In genomic region chr1:145927073-145927886, GRCh38 we compare ENCODE assay signal across 1 cellular context.
TF ChIP-seq lines count a peak whose summit lies in the region.

TSS of gene RBM8A (minus strand) at chr1:145927484. CDS start at chr1:145927426, 58 bp downstream.

TF ChIP-seq in HepG2, 621 proteins besides CTCF, POLR2A, EP300 and RAD21 (continued from another document and continues in another):
- TF ChIP-seq, protein P1, sequence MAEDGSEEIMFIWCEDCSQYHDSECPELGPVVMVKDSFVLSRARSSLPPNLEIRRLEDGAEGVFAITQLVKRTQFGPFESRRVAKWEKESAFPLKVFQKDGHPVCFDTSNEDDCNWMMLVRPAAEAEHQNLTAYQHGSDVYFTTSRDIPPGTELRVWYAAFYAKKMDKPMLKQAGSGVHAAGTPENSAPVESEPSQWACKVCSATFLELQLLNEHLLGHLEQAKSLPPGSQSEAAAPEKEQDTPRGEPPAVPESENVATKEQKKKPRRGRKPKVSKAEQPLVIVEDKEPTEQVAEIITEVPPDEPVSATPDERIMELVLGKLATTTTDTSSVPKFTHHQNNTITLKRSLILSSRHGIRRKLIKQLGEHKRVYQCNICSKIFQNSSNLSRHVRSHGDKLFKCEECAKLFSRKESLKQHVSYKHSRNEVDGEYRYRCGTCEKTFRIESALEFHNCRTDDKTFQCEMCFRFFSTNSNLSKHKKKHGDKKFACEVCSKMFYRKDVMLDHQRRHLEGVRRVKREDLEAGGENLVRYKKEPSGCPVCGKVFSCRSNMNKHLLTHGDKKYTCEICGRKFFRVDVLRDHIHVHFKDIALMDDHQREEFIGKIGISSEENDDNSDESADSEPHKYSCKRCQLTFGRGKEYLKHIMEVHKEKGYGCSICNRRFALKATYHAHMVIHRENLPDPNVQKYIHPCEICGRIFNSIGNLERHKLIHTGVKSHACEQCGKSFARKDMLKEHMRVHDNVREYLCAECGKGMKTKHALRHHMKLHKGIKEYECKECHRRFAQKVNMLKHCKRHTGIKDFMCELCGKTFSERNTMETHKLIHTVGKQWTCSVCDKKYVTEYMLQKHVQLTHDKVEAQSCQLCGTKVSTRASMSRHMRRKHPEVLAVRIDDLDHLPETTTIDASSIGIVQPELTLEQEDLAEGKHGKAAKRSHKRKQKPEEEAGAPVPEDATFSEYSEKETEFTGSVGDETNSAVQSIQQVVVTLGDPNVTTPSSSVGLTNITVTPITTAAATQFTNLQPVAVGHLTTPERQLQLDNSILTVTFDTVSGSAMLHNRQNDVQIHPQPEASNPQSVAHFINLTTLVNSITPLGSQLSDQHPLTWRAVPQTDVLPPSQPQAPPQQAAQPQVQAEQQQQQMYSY (CRISPR knock-in tag; IDR thresholded peaks at IDR 0.05) = no peak
- peak; percentile 92 for TF ChIP-seq GABPB1 (CRISPR knock-in tag; IDR thresholded peaks at IDR 0.05)
- no peak for TF ChIP-seq HHEX (CRISPR knock-in tag; IDR thresholded peaks at IDR 0.05)
- TF ChIP-seq CEBPZ (IDR thresholded peaks at IDR 0.05; ENCODE audit: low read length) = no peak
- TF ChIP-seq, protein P2, sequence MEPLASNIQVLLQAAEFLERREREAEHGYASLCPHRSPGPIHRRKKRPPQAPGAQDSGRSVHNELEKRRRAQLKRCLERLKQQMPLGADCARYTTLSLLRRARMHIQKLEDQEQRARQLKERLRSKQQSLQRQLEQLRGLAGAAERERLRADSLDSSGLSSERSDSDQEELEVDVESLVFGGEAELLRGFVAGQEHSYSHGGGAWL (CRISPR knock-in tag; IDR thresholded peaks at IDR 0.05) = no peak; the same call in 1 of the 2 replicates
- TF ChIP-seq HMG20B (CRISPR knock-in tag; conservative IDR thresholded peaks at IDR 0.05) = no peak
- no peak for TF ChIP-seq ATF7 (IDR thresholded peaks at IDR 0.05)
- no peak for TF ChIP-seq ATF7 (CRISPR knock-in tag; IDR thresholded peaks at IDR 0.05)
- TF ChIP-seq ZSCAN12 (CRISPR knock-in tag; IDR thresholded peaks at IDR 0.05) = no peak
- peak; percentile 67; the same call in 1 of the 2 replicates for TF ChIP-seq ZNF792 (CRISPR knock-in tag; IDR thresholded peaks at IDR 0.05)
- TF ChIP-seq, protein P3, sequence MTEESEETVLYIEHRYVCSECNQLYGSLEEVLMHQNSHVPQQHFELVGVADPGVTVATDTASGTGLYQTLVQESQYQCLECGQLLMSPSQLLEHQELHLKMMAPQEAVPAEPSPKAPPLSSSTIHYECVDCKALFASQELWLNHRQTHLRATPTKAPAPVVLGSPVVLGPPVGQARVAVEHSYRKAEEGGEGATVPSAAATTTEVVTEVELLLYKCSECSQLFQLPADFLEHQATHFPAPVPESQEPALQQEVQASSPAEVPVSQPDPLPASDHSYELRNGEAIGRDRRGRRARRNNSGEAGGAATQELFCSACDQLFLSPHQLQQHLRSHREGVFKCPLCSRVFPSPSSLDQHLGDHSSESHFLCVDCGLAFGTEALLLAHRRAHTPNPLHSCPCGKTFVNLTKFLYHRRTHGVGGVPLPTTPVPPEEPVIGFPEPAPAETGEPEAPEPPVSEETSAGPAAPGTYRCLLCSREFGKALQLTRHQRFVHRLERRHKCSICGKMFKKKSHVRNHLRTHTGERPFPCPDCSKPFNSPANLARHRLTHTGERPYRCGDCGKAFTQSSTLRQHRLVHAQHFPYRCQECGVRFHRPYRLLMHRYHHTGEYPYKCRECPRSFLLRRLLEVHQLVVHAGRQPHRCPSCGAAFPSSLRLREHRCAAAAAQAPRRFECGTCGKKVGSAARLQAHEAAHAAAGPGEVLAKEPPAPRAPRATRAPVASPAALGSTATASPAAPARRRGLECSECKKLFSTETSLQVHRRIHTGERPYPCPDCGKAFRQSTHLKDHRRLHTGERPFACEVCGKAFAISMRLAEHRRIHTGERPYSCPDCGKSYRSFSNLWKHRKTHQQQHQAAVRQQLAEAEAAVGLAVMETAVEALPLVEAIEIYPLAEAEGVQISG (CRISPR knock-in tag; IDR thresholded peaks at IDR 0.05) = peak; percentile 84
- TF ChIP-seq ZNF589 (CRISPR knock-in tag; conservative IDR thresholded peaks at IDR 0.05) = 0 out of 2 replicates have a peak, but pooled peaks have one; percentile 60
- TF ChIP-seq SP1 (IDR thresholded peaks at IDR 0.05) = no peak
- peak; percentile 63; the same call in 1 of the 2 replicates for TF ChIP-seq SP1 (CRISPR knock-in tag; IDR thresholded peaks at IDR 0.05)
- TF ChIP-seq ARNT (IDR thresholded peaks at IDR 0.05) = no peak
- no peak for TF ChIP-seq RORA (CRISPR knock-in tag; IDR thresholded peaks at IDR 0.05)
- TF ChIP-seq, protein P4, sequence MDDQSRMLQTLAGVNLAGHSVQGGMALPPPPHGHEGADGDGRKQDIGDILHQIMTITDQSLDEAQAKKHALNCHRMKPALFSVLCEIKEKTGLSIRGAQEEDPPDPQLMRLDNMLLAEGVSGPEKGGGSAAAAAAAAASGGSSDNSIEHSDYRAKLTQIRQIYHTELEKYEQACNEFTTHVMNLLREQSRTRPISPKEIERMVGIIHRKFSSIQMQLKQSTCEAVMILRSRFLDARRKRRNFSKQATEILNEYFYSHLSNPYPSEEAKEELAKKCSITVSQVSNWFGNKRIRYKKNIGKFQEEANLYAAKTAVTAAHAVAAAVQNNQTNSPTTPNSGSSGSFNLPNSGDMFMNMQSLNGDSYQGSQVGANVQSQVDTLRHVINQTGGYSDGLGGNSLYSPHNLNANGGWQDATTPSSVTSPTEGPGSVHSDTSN (CRISPR knock-in tag; IDR thresholded peaks at IDR 0.05; ENCODE audit: borderline replicate concordance) = no peak
- TF ChIP-seq, protein P5, sequence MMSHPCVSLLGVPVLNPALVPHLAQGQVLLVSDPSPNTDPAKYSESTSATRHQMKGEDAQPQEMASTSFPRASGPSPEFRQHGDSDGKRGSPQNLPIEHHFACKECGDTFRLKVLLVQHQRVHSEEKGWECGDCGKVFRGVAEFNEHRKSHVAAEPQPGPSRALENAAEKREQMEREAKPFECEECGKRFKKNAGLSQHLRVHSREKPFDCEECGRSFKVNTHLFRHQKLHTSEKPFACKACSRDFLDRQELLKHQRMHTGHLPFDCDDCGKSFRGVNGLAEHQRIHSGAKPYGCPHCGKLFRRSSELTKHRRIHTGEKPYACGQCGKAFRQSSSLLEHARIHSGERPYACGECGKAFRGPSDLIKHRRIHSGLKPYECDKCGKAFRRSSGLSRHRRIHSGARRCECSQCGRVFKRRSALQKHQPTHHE (CRISPR knock-in tag; IDR thresholded peaks at IDR 0.05; ENCODE audit: borderline replicate concordance) = no peak
- TF ChIP-seq TARDBP (CRISPR knock-in tag; IDR thresholded peaks at IDR 0.05) = peak; percentile 85
- TF ChIP-seq, protein P6, sequence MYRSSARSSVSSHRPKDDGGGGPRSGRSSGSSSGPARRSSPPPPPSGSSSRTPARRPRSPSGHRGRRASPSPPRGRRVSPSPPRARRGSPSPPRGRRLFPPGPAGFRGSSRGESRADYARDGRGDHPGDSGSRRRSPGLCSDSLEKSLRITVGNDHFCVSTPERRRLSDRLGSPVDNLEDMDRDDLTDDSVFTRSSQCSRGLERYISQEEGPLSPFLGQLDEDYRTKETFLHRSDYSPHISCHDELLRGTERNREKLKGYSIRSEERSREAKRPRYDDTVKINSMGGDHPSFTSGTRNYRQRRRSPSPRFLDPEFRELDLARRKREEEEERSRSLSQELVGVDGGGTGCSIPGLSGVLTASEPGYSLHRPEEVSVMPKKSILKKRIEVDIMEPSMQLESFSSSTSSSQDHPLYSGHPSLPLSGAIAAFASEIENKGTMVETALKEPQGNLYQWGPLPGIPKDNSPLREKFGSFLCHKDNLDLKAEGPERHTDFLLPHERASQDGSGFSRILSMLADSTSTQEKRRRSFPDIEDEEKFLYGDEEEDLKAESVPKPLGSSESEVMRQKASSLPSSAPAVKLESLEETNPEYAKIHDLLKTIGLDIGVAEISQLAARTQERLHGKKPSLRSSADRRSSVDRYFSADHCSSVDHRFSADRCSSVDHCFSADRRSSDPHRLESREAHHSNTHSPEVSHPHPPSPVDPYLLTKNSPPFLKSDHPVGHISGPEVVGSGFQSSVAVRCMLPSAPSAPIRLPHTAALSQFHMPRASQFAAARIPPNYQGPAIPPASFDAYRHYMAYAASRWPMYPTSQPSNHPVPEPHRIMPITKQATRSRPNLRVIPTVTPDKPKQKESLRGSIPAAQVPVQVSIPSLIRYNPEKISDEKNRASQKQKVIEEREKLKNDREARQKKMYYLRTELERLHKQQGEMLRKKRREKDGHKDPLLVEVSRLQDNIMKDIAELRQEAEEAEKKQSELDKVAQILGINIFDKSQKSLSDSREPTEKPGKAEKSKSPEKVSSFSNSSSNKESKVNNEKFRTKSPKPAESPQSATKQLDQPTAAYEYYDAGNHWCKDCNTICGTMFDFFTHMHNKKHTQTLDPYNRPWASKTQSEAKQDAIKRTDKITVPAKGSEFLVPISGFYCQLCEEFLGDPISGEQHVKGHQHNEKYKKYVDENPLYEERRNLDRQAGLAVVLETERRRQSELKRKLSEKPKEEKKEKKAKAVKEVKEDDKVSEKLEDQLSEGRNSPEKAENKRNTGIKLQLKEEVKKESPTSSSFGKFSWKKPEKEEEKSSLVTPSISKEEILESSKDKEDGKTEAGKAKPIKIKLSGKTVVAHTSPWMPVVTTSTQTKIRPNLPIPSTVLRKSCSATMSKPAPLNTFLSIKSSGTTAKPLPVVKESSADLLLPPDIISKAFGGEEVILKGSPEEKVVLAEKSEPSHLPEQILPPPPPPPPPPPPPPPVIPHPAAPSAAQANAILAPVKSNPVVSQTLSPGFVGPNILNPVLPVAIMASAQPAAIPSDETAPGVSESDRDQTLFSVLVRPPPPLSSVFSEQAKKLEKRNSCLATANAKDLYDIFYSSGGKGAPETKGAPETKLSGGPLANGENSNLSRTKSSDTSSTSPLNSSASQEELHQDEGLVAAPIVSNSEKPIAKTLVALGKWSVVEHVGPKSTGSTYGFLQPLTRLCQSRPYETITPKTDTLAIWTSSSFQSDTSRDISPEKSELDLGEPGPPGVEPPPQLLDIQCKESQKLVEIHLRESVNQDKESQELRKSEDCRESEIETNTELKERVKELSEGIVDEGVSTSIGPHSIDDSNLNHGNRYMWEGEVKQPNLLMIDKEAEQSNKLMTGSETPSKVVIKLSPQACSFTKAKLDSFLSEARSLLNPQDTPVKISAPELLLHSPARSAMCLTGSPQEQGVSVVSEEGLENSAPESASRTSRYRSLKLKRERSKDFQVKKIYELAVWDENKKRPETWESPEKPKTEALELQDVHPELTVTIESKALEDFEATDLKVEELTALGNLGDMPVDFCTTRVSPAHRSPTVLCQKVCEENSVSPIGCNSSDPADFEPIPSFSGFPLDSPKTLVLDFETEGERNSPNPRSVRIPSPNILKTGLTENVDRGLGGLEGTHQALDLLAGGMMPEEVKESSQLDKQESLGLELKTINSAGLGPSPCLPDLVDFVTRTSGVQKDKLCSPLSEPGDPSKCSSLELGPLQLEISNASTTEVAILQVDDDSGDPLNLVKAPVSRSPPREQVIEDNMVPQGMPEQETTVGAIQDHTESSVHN (CRISPR knock-in tag; IDR thresholded peaks at IDR 0.05) = no peak
- TF ChIP-seq, protein P7, sequence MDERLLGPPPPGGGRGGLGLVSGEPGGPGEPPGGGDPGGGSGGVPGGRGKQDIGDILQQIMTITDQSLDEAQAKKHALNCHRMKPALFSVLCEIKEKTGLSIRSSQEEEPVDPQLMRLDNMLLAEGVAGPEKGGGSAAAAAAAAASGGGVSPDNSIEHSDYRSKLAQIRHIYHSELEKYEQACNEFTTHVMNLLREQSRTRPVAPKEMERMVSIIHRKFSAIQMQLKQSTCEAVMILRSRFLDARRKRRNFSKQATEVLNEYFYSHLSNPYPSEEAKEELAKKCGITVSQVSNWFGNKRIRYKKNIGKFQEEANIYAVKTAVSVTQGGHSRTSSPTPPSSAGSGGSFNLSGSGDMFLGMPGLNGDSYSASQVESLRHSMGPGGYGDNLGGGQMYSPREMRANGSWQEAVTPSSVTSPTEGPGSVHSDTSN (CRISPR knock-in tag; IDR thresholded peaks at IDR 0.05) = no peak; the same call in 1 of the 2 replicates
- TF ChIP-seq IRF2 (CRISPR knock-in tag; IDR thresholded peaks at IDR 0.05) = peak; percentile 51
- TF ChIP-seq ONECUT2 (CRISPR knock-in tag; IDR thresholded peaks at IDR 0.05) = no peak
- TF ChIP-seq, protein P8, sequence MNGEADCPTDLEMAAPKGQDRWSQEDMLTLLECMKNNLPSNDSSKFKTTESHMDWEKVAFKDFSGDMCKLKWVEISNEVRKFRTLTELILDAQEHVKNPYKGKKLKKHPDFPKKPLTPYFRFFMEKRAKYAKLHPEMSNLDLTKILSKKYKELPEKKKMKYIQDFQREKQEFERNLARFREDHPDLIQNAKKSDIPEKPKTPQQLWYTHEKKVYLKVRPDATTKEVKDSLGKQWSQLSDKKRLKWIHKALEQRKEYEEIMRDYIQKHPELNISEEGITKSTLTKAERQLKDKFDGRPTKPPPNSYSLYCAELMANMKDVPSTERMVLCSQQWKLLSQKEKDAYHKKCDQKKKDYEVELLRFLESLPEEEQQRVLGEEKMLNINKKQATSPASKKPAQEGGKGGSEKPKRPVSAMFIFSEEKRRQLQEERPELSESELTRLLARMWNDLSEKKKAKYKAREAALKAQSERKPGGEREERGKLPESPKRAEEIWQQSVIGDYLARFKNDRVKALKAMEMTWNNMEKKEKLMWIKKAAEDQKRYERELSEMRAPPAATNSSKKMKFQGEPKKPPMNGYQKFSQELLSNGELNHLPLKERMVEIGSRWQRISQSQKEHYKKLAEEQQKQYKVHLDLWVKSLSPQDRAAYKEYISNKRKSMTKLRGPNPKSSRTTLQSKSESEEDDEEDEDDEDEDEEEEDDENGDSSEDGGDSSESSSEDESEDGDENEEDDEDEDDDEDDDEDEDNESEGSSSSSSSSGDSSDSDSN (CRISPR knock-in tag; IDR thresholded peaks at IDR 0.05) = peak; percentile 45
- peak; percentile 29; the same call in 1 of the 2 replicates for TF ChIP-seq KDM3A (CRISPR knock-in tag; IDR thresholded peaks at IDR 0.05; ENCODE audit: low read depth)
- TF ChIP-seq DNMT1 (CRISPR knock-in tag; IDR thresholded peaks at IDR 0.05) = peak; percentile 84; the same call in 1 of the 2 replicates
- TF ChIP-seq PLRG1 (conservative IDR thresholded peaks at IDR 0.05) = no peak
